8 cellular contexts compared by ENCODE assay signal in the genomic region with DNA sequence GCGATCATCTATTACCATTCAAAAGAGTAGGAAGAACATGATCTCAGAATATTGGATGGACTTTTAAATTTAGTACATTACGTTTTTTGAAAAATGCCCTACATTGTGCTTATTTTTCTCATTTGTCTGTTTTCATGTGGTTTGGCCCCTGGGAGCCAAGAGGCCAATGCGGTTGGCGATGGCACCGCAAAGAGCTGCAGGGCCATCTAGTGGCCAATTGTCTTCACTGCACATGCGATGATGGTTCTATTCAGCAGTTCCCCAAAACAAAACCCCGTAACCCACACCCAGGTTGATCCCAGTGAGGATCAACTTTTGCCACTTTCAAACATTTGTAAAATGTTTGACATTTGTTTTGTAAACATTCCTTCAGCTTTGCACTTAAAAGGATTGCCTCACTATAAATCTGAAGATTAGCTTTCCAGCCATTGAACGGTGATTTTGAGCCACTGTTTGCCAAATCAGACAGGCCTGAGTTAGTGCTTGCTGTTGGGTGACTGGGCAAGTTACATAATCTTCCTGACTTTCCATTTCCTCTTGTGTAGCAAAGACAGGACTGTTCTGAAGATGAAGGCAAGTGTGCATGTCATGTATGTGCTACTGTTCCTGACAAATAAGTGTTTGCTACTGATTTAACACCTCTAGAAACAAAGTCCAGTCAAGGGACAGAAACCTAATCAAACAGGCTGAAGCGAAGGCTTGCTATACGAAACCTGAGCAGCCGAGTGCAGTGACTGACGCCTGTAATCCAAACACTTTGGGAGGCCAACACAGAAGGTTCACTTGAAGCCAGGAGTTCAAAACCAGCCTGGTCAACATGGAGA. TPM values are rescaled to one million over a fixed set of nuclear protein-coding genes. Genes with fewer than 3 reads are reported as not detected.
A peak's percentile ranks its signal among the peaks of the same experiment; 100 is the strongest.
DNase-seq lines count a peak whose midpoint lies in the region; ATAC-seq, FAIRE-seq and TF ChIP-seq lines count a peak whose summit lies in the region.

No MANE protein-coding gene starts in this region.

- H3K27me3 ChIP-seq in DOHH2 (ENCODE audit: control insufficient read depth, low read length) (no peaks in the 10 kb centered on the region), IMR-90 (ENCODE audit: control insufficient read depth, insufficient read depth, low read length) (no peaks in the 10 kb centered on the region), pancreas (no peaks in the 10 kb centered on the region), thoracic aorta (replicated peaks; ENCODE audit: insufficient read depth) (no peaks in the 10 kb centered on the region)

- H2BK120ac ChIP-seq in IMR-90 (ENCODE audit: low read depth, low read length), result no peak overlapping the region

- no peak overlapping the region for H3K18ac ChIP-seq in IMR-90 (ENCODE audit: low read depth, low read length)

- peak; percentile 94 for TF ChIP-seq RAD21 in IMR-90 (IDR thresholded peaks at IDR 0.05; ENCODE audit: low read length)

- H3K9me1 ChIP-seq in IMR-90 (ENCODE audit: insufficient read depth, low read length), result no peaks in the 10 kb centered on the region

- H4K91ac ChIP-seq in IMR-90 (ENCODE audit: insufficient read depth, low read depth, low read length), result no peak overlapping the region

- no peaks in the 10 kb centered on the region for H3K36me3 ChIP-seq in DOHH2 (ENCODE audit: control insufficient read depth, low read length)
- H3K36me3 ChIP-seq in IMR-90 (ENCODE audit: control insufficient read depth, insufficient read depth, low read length), result no peaks in the 10 kb centered on the region
- no peaks in the 10 kb centered on the region for H3K36me3 ChIP-seq in pancreas
- H3K36me3 ChIP-seq in thoracic aorta, result no peaks in the 10 kb centered on the region

- H3K4me3 ChIP-seq in DOHH2 (ENCODE audit: low read length) (no peak overlapping the region), IMR-90 (ENCODE audit: insufficient read depth, low read depth, low read length) (no peak overlapping the region), pancreas (no peak overlapping the region), thoracic aorta (no peak overlapping the region)

- H3K9me2 ChIP-seq in DOHH2 (replicated peaks; ENCODE audit: control insufficient read depth, low read length), result no peaks in the 10 kb centered on the region

- H2BK15ac ChIP-seq in IMR-90 (ENCODE audit: low read depth, low read length), result no peak overlapping the region; the same call in 2 of the 3 replicates

- POLR2A ChIA-PET in IMR-90 (lab: Charles Lee; ENCODE audit: unreplicated experiment), result interaction anchor here (0.7 kb wide), 1 partner anchor 29 kb away, joined by 3 read pairs; no protein-coding TSS in a partner anchor

- intact Hi-C loops in IMR-90 (cut with micrococcal nuclease) (loop anchor here (1.0 to 2.0 kb wide), 4 partner anchors 211 to 777 kb away; no protein-coding TSS in a partner anchor), pancreas (cut with DNase I) (loop anchor here in 2 of 3 donors (10.0 kb wide), 1 partner anchor 225 kb away; no protein-coding TSS in a partner anchor)

- peaks cover 15% of the 10 kb centered on the region for H3K4me1 ChIP-seq in DOHH2 (ENCODE audit: control insufficient read depth, low read length)
- H3K4me1 ChIP-seq in IMR-90 (ENCODE audit: control insufficient read depth, insufficient read depth, low read length), result no peaks in the 10 kb centered on the region
- H3K4me1 ChIP-seq in pancreas, result peaks cover 2 to 13% (median 9%) of the 10 kb centered on the region in 3 donors
- no peaks in the 10 kb centered on the region for H3K4me1 ChIP-seq in thoracic aorta (ENCODE audit: control insufficient read depth in 1 of 2, low read depth in 2 of 2)

- in situ Hi-C loops in IMR-90 (cut with MboI; ENCODE audit: low sequenced_read_pairs) (loop anchor here (5.0 to 10.0 kb wide), 3 partner anchors 227 to 805 kb away; no protein-coding TSS in a partner anchor), SK-MEL-5 (cut with HindIII; ENCODE audit: low pct_unique_long_range_greater_than_20kb, low sequenced_read_pairs) (no loop called here)

- H2AK5ac ChIP-seq in IMR-90 (ENCODE audit: low read depth, low read length), result no peak overlapping the region

- peak overlapping the region; percentile 74 for H2AFZ ChIP-seq in IMR-90 (replicated peaks; ENCODE audit: low read length, poor library complexity)

- CTCF ChIA-PET in IMR-90 (lab: Yijun Ruan, JAX), result interaction anchor here (0.5 to 2.0 kb wide), 7 partner anchors 27 to 383 kb away, joined by 3 to 23 read pairs (median 3); no protein-coding TSS in a partner anchor
- CTCF ChIA-PET in activated naive CD4-positive, alpha-beta T cell treated with anti-CD3 and anti-CD28 coated beads, Interleukin-2, amount 10 ng/mL, durations not matched to agents 7 days and 5 days (lab: Charles Lee), result interaction anchor here (0.7 to 6.1 kb wide), 16 partner anchors 10 to 234 kb away, joined by 3 to 59 read pairs (median 9); partner anchors contain the start of gene XBP1

- no peaks in the 10 kb centered on the region for H3K9me3 ChIP-seq in DOHH2 (ENCODE audit: control insufficient read depth, insufficient read depth, low read length)
- no peaks in the 10 kb centered on the region for H3K9me3 ChIP-seq in IMR-90 (ENCODE audit: control insufficient read depth, insufficient read depth, low read length)
- no peaks in the 10 kb centered on the region for H3K9me3 ChIP-seq in pancreas
- no peaks in the 10 kb centered on the region for H3K9me3 ChIP-seq in thoracic aorta

- H4K5ac ChIP-seq in IMR-90 (ENCODE audit: low read depth, low read length), result no peak overlapping the region

- no peaks in the 10 kb centered on the region for H3K79me2 ChIP-seq in DOHH2 (ENCODE audit: control insufficient read depth, low read length)

- WGBS in IMR-90 (ENCODE audit: extremely low coverage in 2 of 2, insufficient read length in 1 of 2), 2 experiments, result 11% methylated on average over 3 of the region's 12 CpGs; no CpG with 5 or more reads in 1 of the 2 experiments
- WGBS in pancreas, 2 donors, result 15 to 22% methylated on average over 12 of the region's 12 CpGs

- H3F3A ChIP-seq in DOHH2 (ENCODE audit: control insufficient read depth, insufficient read depth), result no peaks in the 10 kb centered on the region

- H3K14ac ChIP-seq in IMR-90 (replicated peaks; ENCODE audit: low read depth, low read length), result no peak overlapping the region

- H3K27ac ChIP-seq in DOHH2 (ENCODE audit: low read depth, low read length), result no peak overlapping the region
- H3K27ac ChIP-seq in IMR-90 (ENCODE audit: insufficient read depth, low read length), result no peak overlapping the region
- peak overlapping the region; percentile 20 to 62 (median 36) for H3K27ac ChIP-seq in pancreas
- no peak overlapping the region for H3K27ac ChIP-seq in thoracic aorta

- no TSS peak for BruUV-seq in IMR-90 (replicated peaks; lab: Mats Ljungman, UMichigan)

- H3K23ac ChIP-seq in IMR-90 (ENCODE audit: low read depth, low read length), result no peak overlapping the region

- H3K4me2 ChIP-seq in DOHH2 (ENCODE audit: low read length) (no peak overlapping the region), IMR-90 (ENCODE audit: low read depth, low read length) (no peak overlapping the region)

- no peak overlapping the region for H2BK20ac ChIP-seq in IMR-90 (ENCODE audit: low read depth, low read length)

- TF ChIP-seq CTCF in DOHH2 (IDR thresholded peaks at IDR 0.05; ENCODE audit: low read depth, low read length, poor library complexity, severe bottlenecking), result peak; percentile 98
- peak; percentile 97 for TF ChIP-seq CTCF in IMR-90 (conservative IDR thresholded peaks at IDR 0.05; ENCODE audit: low read depth, low read length)
- TF ChIP-seq CTCF in pancreas (IDR thresholded peaks at IDR 0.05), result peak; percentile 87 to 99 (median 97)
- peak; percentile 96 for TF ChIP-seq CTCF in thoracic aorta (IDR thresholded peaks at IDR 0.05)

- H3K4me3 Mint-ChIP-seq in activated naive CD4-positive, alpha-beta T cell treated with anti-CD3 and anti-CD28 coated beads, Interleukin-2, amount 10 ng/mL, durations not matched to agents 7 days and 5 days, result no peak overlapping the region

- H2AK9ac ChIP-seq in IMR-90 (replicated peaks; ENCODE audit: low read depth, low read length, poor library complexity), result no peak overlapping the region

- H3K4ac ChIP-seq in IMR-90 (ENCODE audit: low read depth, low read length), result no peak overlapping the region

- H3K27ac Mint-ChIP-seq in activated naive CD4-positive, alpha-beta T cell treated with anti-CD3 and anti-CD28 coated beads, Interleukin-2, amount 10 ng/mL, durations not matched to agents 7 days and 5 days, result no peak overlapping the region

- peaks cover 2% of the 10 kb centered on the region for H3K9me3 Mint-ChIP-seq in activated naive CD4-positive, alpha-beta T cell treated with anti-CD3 and anti-CD28 coated beads, Interleukin-2, amount 10 ng/mL, durations not matched to agents 7 days and 5 days

- H3K4me1 Mint-ChIP-seq in activated naive CD4-positive, alpha-beta T cell treated with anti-CD3 and anti-CD28 coated beads, Interleukin-2, amount 10 ng/mL, durations not matched to agents 7 days and 5 days, result peaks cover 47% of the 10 kb centered on the region

- TF ChIP-seq POLR2A in IMR-90 (IDR thresholded peaks at IDR 0.05; ENCODE audit: low read depth, low read length), result no peak; the same call in 1 of the 2 replicates

- peak; percentile 73 for DNase-seq in IMR-90
- peak; percentile 78 for DNase-seq in SK-MEL-5 (ENCODE audit: low read depth, low spot score)
- peak; percentile 85 for DNase-seq in activated naive CD4-positive, alpha-beta T cell treated with anti-CD3 and anti-CD28 coated beads, Interleukin-2, amount 10 ng/mL, durations not matched to agents 7 days and 5 days
- peak; percentile 61 for DNase-seq in glomerular visceral epithelial cell (ENCODE audit: extremely low spot score)
- DNase-seq in pancreas, result peak; percentile 71 to 88 (median 82)
- DNase-seq in thoracic aorta (ENCODE audit: low spot score), result no peak

- no peaks in the 10 kb centered on the region for H3K79me1 ChIP-seq in IMR-90 (ENCODE audit: low read depth in 1 of 2, low read length in 2 of 2)

- H4K8ac ChIP-seq in IMR-90 (ENCODE audit: low read depth in 2 of 2, low read length in 2 of 2), result no peak overlapping the region; a peak in 1 of 4 replicates

- FAIRE-seq in pancreas (lab: Jason Lieb, UNC), result peak; percentile 39

- no peak overlapping the region for H2BK5ac ChIP-seq in IMR-90 (ENCODE audit: low read depth, low read length, poor library complexity, severe bottlenecking)

- dilution Hi-C loops in IMR-90 (cut with HindIII; ENCODE audit: low sequenced_read_pairs, unreplicated experiment), result no loop called here

- no peak overlapping the region for H3K9ac ChIP-seq in IMR-90 (ENCODE audit: low read depth, low read length)

- peaks cover 3% of the 10 kb centered on the region for H3K27me3 Mint-ChIP-seq in activated naive CD4-positive, alpha-beta T cell treated with anti-CD3 and anti-CD28 coated beads, Interleukin-2, amount 10 ng/mL, durations not matched to agents 7 days and 5 days

- H4K20me1 ChIP-seq in DOHH2 (ENCODE audit: control insufficient read depth, insufficient read depth, low read depth, low read length) (no peaks in the 10 kb centered on the region), IMR-90 (ENCODE audit: insufficient read depth, low read length) (peaks cover 7% of the 10 kb centered on the region; the same call in 1 of the 2 replicates)

- peaks cover 34% of the 10 kb centered on the region for H3K36me3 Mint-ChIP-seq in activated naive CD4-positive, alpha-beta T cell treated with anti-CD3 and anti-CD28 coated beads, Interleukin-2, amount 10 ng/mL, durations not matched to agents 7 days and 5 days

- H3K56ac ChIP-seq in IMR-90 (ENCODE audit: extremely low read depth, insufficient read depth, low read length), result no peak overlapping the region

- peak; percentile 97 for ATAC-seq in IMR-90 (ENCODE audit: low read depth)
- ATAC-seq in pancreas, result peak; percentile 90 to 97 (median 95)
- peak; percentile 60 for ATAC-seq in thoracic aorta (ENCODE audit: insufficient number of reproducible peaks, low FRiP score, low read depth)
- ATAC-seq in HG02970 (IDR thresholded peaks at IDR 0.05; ENCODE audit: low FRiP score, unreplicated experiment), result no peak

RNA-seq across cellular contexts. Expression of gene XBP1, which starts 29.2 kb away (rescaled TPM):
- total RNA-seq in IMR-90 (2012; rRNA removed) (195 and 223 TPM in 2 replicates), pancreas (100 to 1,000 TPM; 505 to 974 (median 718) TPM), thoracic aorta (100 to 1,000 TPM; 176 to 282 TPM)
- polyA plus RNA-seq in IMR-90 (2012; rRNA removed) (93.8 and 95.0 TPM in 2 replicates), pancreas (100 to 1,000 TPM; 178 to 250 TPM)
- polyA plus RNA-seq in IMR-90 (2012; cell fraction: cytosol; rRNA removed), result 62.2 and 70.7 TPM in 2 replicates
- 58.3 and 110 TPM in 2 replicates for polyA plus RNA-seq in IMR-90 (2012; cell fraction: nucleus; rRNA removed; ENCODE audit: low replicate concordance)
- 253 and 286 TPM in 2 replicates for total RNA-seq in SK-MEL-5 (2014; rRNA removed; shearing (Covaris generic))
- polyA plus RNA-seq in SK-MEL-5 (2015; cell fraction: cytosol; rRNA removed), result 227 and 238 TPM in 2 replicates
- polyA plus RNA-seq in SK-MEL-5 (2015; cell fraction: nucleus; rRNA removed), result 162 and 182 TPM in 2 replicates

RNA-seq across cellular contexts. Expression of gene ZNRF3, which starts 53.8 kb away (rescaled TPM):
- total RNA-seq in IMR-90 (2012; rRNA removed) (1.4 TPM in 2 replicates), pancreas (1 to 10 TPM; 3.0 to 6.8 (median 4.9) TPM), thoracic aorta (10 to 100 TPM; 17.2 to 23.1 TPM)
- polyA plus RNA-seq in IMR-90 (2012; rRNA removed) (2.4 and 3.3 TPM in 2 replicates), pancreas (1 to 10 TPM; 2.4 to 3.1 TPM)
- 1.4 and 3.5 TPM in 2 replicates for polyA plus RNA-seq in IMR-90 (2012; cell fraction: cytosol; rRNA removed)
- polyA plus RNA-seq in IMR-90 (2012; cell fraction: nucleus; rRNA removed; ENCODE audit: low replicate concordance), result 2.1 and 5.4 TPM in 2 replicates
- total RNA-seq in SK-MEL-5 (2014; rRNA removed; shearing (Covaris generic)), result 4.3 and 4.6 TPM in 2 replicates
- polyA plus RNA-seq in SK-MEL-5 (2015; cell fraction: cytosol; rRNA removed), result 8.9 and 10.7 TPM in 2 replicates
- 3.0 and 3.3 TPM in 2 replicates for polyA plus RNA-seq in SK-MEL-5 (2015; cell fraction: nucleus; rRNA removed)

RNA-seq across cellular contexts. Expression of gene CCDC117, which starts 57.1 kb away (rescaled TPM):
- total RNA-seq in IMR-90 (2012; rRNA removed), result 7.0 and 15.6 TPM in 2 replicates
- polyA plus RNA-seq in IMR-90 (2012; rRNA removed), result 4.2 and 5.9 TPM in 2 replicates
- 1.4 and 1.7 TPM in 2 replicates for polyA plus RNA-seq in IMR-90 (2012; cell fraction: cytosol; rRNA removed)
- 0.91 and 3.1 TPM in 2 replicates for polyA plus RNA-seq in IMR-90 (2012; cell fraction: nucleus; rRNA removed; ENCODE audit: low replicate concordance)
- 37.2 and 42.2 TPM in 2 replicates for total RNA-seq in SK-MEL-5 (2014; rRNA removed; shearing (Covaris generic))
- 23.5 and 28.0 TPM in 2 replicates for polyA plus RNA-seq in SK-MEL-5 (2015; cell fraction: cytosol; rRNA removed)
- polyA plus RNA-seq in SK-MEL-5 (2015; cell fraction: nucleus; rRNA removed), result 13.9 and 14.5 TPM in 2 replicates
- total RNA-seq in pancreas, result 10 to 100 TPM in 3 of 6 donors, 1 to 10 TPM in 3; 7.8 to 15.7 (median 10.0) TPM
- polyA plus RNA-seq in pancreas, result 1 to 10 TPM; 5.1 to 5.3 TPM
- 10 to 100 TPM; 15.2 to 18.4 TPM for total RNA-seq in thoracic aorta

Comparison
In these comparisons a context has a peak if more than half of its experiments do, and no peak if none do; other contexts are left out.
1. H3K27ac ChIP-seq: peak in pancreas (4 of 4); none in DOHH2 (single experiment), IMR-90 (single experiment) and thoracic aorta (0 of 2).
2. Peak in every context shown above with its lines, with median percentiles within 50 percentile points of each other: CTCF ChIP-seq.